15 cellular contexts compared by ENCODE assay signal in genomic region chr2:33205693-33206434, GRCh38.
DNase-seq lines count a peak whose midpoint lies in the region; ATAC-seq, FAIRE-seq and TF ChIP-seq lines count a peak whose summit lies in the region.
"Had no signal": no experiment of that assay in that cellular context is flagged by ENCODE, and none has a peak within 500 bp of the region (broad histone marks: within the 10 kb centered on the region; RNA-seq: fewer than 3 reads in every experiment).

No MANE protein-coding gene starts in this region.

- H3K4me3 ChIP-seq in astrocyte (ENCODE audit: insufficient read depth, low read depth, low read length), result no peak overlapping the region
- H3K4me3 ChIP-seq: heart left ventricle, skin epidermis had no signal

- ATAC-seq in GM18508 (IDR thresholded peaks at IDR 0.05; ENCODE audit: insufficient read depth, unreplicated experiment) (peak; percentile 83), GM21390 (IDR thresholded peaks at IDR 0.05; ENCODE audit: unreplicated experiment) (peak; percentile 96), HG03060 (IDR thresholded peaks at IDR 0.05; ENCODE audit: low read depth, unreplicated experiment) (peak; percentile 93)
- ATAC-seq: CD8-positive, alpha-beta T cell; heart left ventricle had no signal

- H3K27me3 ChIP-seq in astrocyte (ENCODE audit: insufficient read depth, low read length), result no peaks in the 10 kb centered on the region
- H3K27me3 ChIP-seq: heart left ventricle had no signal

- H4K20me1 ChIP-seq in astrocyte (ENCODE audit: insufficient read depth, low read length), result no peaks in the 10 kb centered on the region

- H3K27me3 Mint-ChIP-seq in astrocyte (ENCODE audit: low read depth, unreplicated experiment), result no peaks in the 10 kb centered on the region
- H3K27me3 Mint-ChIP-seq in activated CD4-positive, alpha-beta T cell treated with anti-CD3 and anti-CD28 coated beads, Interleukin-2, amount 10 ng/mL, durations not matched to agents 24 days and 14 days, result peaks cover 1% of the 10 kb centered on the region

- peaks cover 4% of the 10 kb centered on the region for H3K36me3 ChIP-seq in astrocyte (ENCODE audit: insufficient read depth, low read length)
- H3K36me3 ChIP-seq: heart left ventricle had no signal

- peak; percentile 26 for FAIRE-seq in astrocyte (lab: Jason Lieb, UNC)
- FAIRE-seq: H1 had no signal

- no peak overlapping the region for H3K9ac ChIP-seq in astrocyte (ENCODE audit: low read length)

- intact Hi-C loops in activated CD4-positive, alpha-beta T cell treated with anti-CD3 and anti-CD28 coated beads, Interleukin-2, amount 10 ng/mL, durations not matched to agents 24 days and 14 days (cut with micrococcal nuclease), result no loop called here

- no peak overlapping the region for H3K27ac ChIP-seq in astrocyte (ENCODE audit: low read depth, low read length)
- H3K27ac ChIP-seq: heart left ventricle had no signal

- DNase-seq in astrocyte (ENCODE audit: low read depth) (no peak), HUDEP-2 (lab: John Stamatoyannopoulos, UW; ENCODE audit: unreplicated experiment in 76 of 76) (no peak), NCI-H2081 (lab: John Stamatoyannopoulos, UW) (no peak), NCI-H187 (lab: John Stamatoyannopoulos, UW) (no peak)
- no peak for DNase-seq in activated CD4-positive, alpha-beta T cell treated with anti-CD3 and anti-CD28 coated beads, Interleukin-2, amount 10 ng/mL, durations not matched to agents 24 days and 14 days
- DNase-seq: activated T-cell treated with anti-CD3 and anti-CD28 coated beads, Interleukin-2, amount 50 U/mL, for 48 hours; CD8-positive, alpha-beta T cell; heart left ventricle; NCI-H1105; T1000 had no signal

- peaks cover 17% of the 10 kb centered on the region for H3K4me1 Mint-ChIP-seq in astrocyte (ENCODE audit: low read depth, unreplicated experiment)
- H3K4me1 Mint-ChIP-seq in activated CD4-positive, alpha-beta T cell treated with anti-CD3 and anti-CD28 coated beads, Interleukin-2, amount 10 ng/mL, durations not matched to agents 24 days and 14 days, result no peaks in the 10 kb centered on the region

- no peaks in the 10 kb centered on the region for H3K9me3 ChIP-seq in astrocyte (ENCODE audit: insufficient read depth, low read depth, low read length)
- H3K9me3 ChIP-seq: heart left ventricle had no signal

- H3K79me2 ChIP-seq in astrocyte (ENCODE audit: insufficient read depth, low read length), result peaks cover 2% of the 10 kb centered on the region

- H3K4me3 Mint-ChIP-seq in astrocyte (ENCODE audit: unreplicated experiment), result no peak overlapping the region
- no peak overlapping the region for H3K4me3 Mint-ChIP-seq in activated CD4-positive, alpha-beta T cell treated with anti-CD3 and anti-CD28 coated beads, Interleukin-2, amount 10 ng/mL, durations not matched to agents 24 days and 14 days
- H3K4me3 Mint-ChIP-seq: CD8-positive, alpha-beta T cell had no signal

- H3K4me1 ChIP-seq in astrocyte (ENCODE audit: insufficient read depth, low read length), result peaks cover 14% of the 10 kb centered on the region

- no peaks in the 10 kb centered on the region for H3K9me3 Mint-ChIP-seq in astrocyte (ENCODE audit: unreplicated experiment)
- no peaks in the 10 kb centered on the region for H3K9me3 Mint-ChIP-seq in activated CD4-positive, alpha-beta T cell treated with anti-CD3 and anti-CD28 coated beads, Interleukin-2, amount 10 ng/mL, durations not matched to agents 24 days and 14 days
- H3K9me3 Mint-ChIP-seq: CD8-positive, alpha-beta T cell had no signal

- H3K27ac Mint-ChIP-seq in astrocyte (ENCODE audit: unreplicated experiment), result no peak overlapping the region
- H3K27ac Mint-ChIP-seq in activated CD4-positive, alpha-beta T cell treated with anti-CD3 and anti-CD28 coated beads, Interleukin-2, amount 10 ng/mL, durations not matched to agents 24 days and 14 days, result no peak overlapping the region
- H3K27ac Mint-ChIP-seq: CD8-positive, alpha-beta T cell had no signal

- no peak overlapping the region for H3K4me2 ChIP-seq in astrocyte (ENCODE audit: low read length)

- no peak overlapping the region for H2AFZ ChIP-seq in astrocyte (ENCODE audit: low read depth, low read length)

- TF ChIP-seq CTCF in astrocyte (IDR thresholded peaks at IDR 0.05; ENCODE audit: insufficient read depth, low read depth, low read length), result no peak

- H3K36me3 Mint-ChIP-seq in astrocyte (ENCODE audit: low read depth, unreplicated experiment), result no peaks in the 10 kb centered on the region
- no peaks in the 10 kb centered on the region for H3K36me3 Mint-ChIP-seq in activated CD4-positive, alpha-beta T cell treated with anti-CD3 and anti-CD28 coated beads, Interleukin-2, amount 10 ng/mL, durations not matched to agents 24 days and 14 days (ENCODE audit: low read depth)
- H3K36me3 Mint-ChIP-seq: CD8-positive, alpha-beta T cell had no signal
